ENCODE assay signal across 13 cellular contexts in the genomic region with DNA sequence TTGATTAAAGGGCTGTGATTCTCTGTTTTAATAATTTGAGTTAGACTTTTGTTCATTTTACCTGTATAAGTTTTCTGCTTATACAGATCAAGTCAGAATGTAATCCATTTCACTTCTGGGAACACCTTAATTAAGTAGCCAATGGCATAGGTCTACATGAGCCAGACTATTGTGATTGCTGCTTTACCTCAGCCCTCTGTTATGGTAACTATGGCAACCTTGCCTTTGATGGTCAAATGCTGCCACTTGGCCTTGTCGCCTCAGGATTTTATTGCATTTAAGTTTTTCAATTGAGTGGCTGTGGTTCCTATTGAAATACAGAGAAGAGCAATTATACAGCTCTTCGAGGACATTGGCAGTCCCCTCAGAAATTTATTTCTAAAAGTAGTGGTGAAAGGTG.
"Had no signal": no experiment of that assay in that cellular context is flagged by ENCODE, and none has a peak within 500 bp of the region (broad histone marks: within the 10 kb centered on the region; RNA-seq: fewer than 3 reads in every experiment).

No MANE protein-coding gene starts in this region.

- DNase-seq: activated CD4-positive, alpha-beta memory T cell treated with anti-CD3 and anti-CD28 coated beads, Interleukin-2, amount 10 ng/mL, durations not matched to agents 7 days and 5 days; activated CD4-positive, alpha-beta T cell treated with anti-CD3 and anti-CD28 coated beads for 48 hours; activated CD4-positive, CD25-positive, alpha-beta regulatory T cell; activated CD8-positive, alpha-beta memory T cell treated with anti-CD3 and anti-CD28 coated beads, Interleukin-2, amount 10 ng/mL, durations not matched to agents 7 days and 5 days; dermis blood vessel endothelial cell; effector memory CD8-positive, alpha-beta T cell; esophagus squamous epithelium; left ventricle myocardium inferior; mammary epithelial cell; stimulated activated CD4-positive, alpha-beta T cell treated with anti-CD3 and anti-CD28 coated beads, Interleukin-12 subunit alpha, Interleukin-12 subunit beta, amount 100 ng/mL, for 4 hours; stimulated activated CD4-positive, alpha-beta T cell treated with anti-CD3 and anti-CD28 coated beads, Interleukin-1b, Interleukin-23, amount 100 ng/mL, for 48 hours; stimulated activated CD8-positive, alpha-beta memory T cell treated with anti-CD3 and anti-CD28 coated beads, Interleukin-4, amount 100 ng/mL, for 48 hours; thyroid gland had no signal
